ENCODE assay signal across 1 cellular context in the genomic region with DNA sequence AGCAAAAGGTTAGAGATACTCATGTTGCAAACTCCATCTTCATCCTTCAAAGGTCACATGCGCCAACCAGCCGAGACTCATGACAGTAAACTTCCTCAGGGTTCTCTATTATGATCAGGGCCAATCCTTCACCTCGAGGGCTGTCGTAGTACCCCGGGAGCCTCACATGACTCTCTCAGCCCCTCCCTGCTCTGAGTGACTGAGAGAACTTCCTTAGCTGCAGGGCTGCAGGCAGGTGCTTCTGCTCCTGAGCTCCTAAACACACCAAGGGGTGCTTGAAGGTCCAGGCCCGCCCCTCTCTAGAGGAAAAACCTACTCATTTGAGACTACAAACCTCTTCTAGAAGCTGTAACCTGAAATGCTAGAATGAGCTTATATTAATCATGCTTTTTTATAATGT.
TF ChIP-seq lines count a peak whose summit lies in the region.

No MANE protein-coding gene starts in this region.

TF ChIP-seq in H1, 55 proteins besides CTCF, POLR2A, EP300 and RAD21:
- TF ChIP-seq CHD2 (IDR thresholded peaks at IDR 0.05; ENCODE audit: low read length) (no peak), BCL11A (IDR thresholded peaks at IDR 0.05; ENCODE audit: low read depth in 2 of 2, low read length in 2 of 2) (no peak), BACH1 (IDR thresholded peaks at IDR 0.05; ENCODE audit: low read length) (no peak), KDM4A (IDR thresholded peaks at IDR 0.05; ENCODE audit: low read depth, low read length, severe bottlenecking) (no peak), JUND (IDR thresholded peaks at IDR 0.05; ENCODE audit: low read length) (no peak), TCF12 (IDR thresholded peaks at IDR 0.05; ENCODE audit: low read depth, low read length) (no peak), ATF3 (IDR thresholded peaks at IDR 0.05; ENCODE audit: insufficient read depth, low read depth, low read length) (no peak), NANOG (IDR thresholded peaks at IDR 0.05; ENCODE audit: insufficient read depth, low read depth, low read length, poor library complexity, severe bottlenecking) (no peak), SP1 (IDR thresholded peaks at IDR 0.05; ENCODE audit: low read depth, low read length) (no peak), EGR1 (IDR thresholded peaks at IDR 0.05; ENCODE audit: borderline replicate concordance, low read depth, low read length) (no peak), EZH2 (IDR thresholded peaks at IDR 0.05; ENCODE audit: low read depth, low read length, severe bottlenecking) (no peak), MAFK (IDR thresholded peaks at IDR 0.05; ENCODE audit: low read depth, low read length) (no peak), CBX5 (IDR thresholded peaks at IDR 0.05; ENCODE audit: low read depth, low read length) (no peak), SIRT6 (IDR thresholded peaks at IDR 0.05; ENCODE audit: low read length) (no peak), FOSL1 (IDR thresholded peaks at IDR 0.05; ENCODE audit: insufficient read depth, low read depth, low read length) (no peak), NRF1 (IDR thresholded peaks at IDR 0.05; ENCODE audit: low read depth, low read length) (no peak), RNF2 (IDR thresholded peaks at IDR 0.05; ENCODE audit: borderline replicate concordance, low read depth, low read length, missing control alignments, poor library complexity, severe bottlenecking) (no peak)
- TF ChIP-seq, protein P1, sequence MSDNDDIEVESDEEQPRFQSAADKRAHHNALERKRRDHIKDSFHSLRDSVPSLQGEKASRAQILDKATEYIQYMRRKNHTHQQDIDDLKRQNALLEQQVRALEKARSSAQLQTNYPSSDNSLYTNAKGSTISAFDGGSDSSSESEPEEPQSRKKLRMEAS (IDR thresholded peaks at IDR 0.05), result no peak
TF ChIP-seq in H1: peak in this region for 0.
